30 cellular contexts compared by ENCODE assay signal in the genomic region with DNA sequence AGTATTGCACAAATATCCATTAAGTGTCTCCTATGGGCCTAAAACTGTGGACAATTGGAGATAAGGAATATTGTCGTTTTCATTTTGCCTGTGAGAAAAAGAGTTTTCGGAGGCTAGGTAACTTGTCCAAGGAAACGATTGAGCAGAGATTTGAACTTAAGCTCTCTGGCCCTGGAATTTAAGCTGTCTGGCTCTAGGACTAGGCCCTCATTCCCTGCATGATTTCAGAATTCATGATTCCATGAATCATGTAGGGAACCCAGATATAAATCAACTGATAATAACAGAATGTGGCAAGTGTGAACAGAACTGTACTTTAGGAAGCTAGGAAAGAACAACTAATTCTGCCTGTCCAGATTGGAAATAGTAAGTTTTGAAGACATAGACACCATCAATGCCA.
"Had no signal": no experiment of that assay in that cellular context is flagged by ENCODE, and none has a peak within 500 bp of the region (broad histone marks: within the 10 kb centered on the region; RNA-seq: fewer than 3 reads in every experiment).

No MANE protein-coding gene starts in this region.

- H3K27me3 ChIP-seq: adrenal gland, ascending aorta, body of pancreas, brain microvascular endothelial cell, breast epithelium had no signal

- H3K9me3 ChIP-seq: adrenal gland, ascending aorta, body of pancreas, breast epithelium had no signal

- H3K27ac ChIP-seq: adrenal gland, ascending aorta, body of pancreas, brain microvascular endothelial cell, breast epithelium, cardiac muscle cell had no signal

- H3K4me3 ChIP-seq: adrenal gland, ascending aorta, body of pancreas, breast epithelium, cardiac muscle cell had no signal

- H3K36me3 ChIP-seq: adrenal gland, ascending aorta, brain microvascular endothelial cell, breast epithelium, cardiac muscle cell had no signal

- H3K4me1 ChIP-seq: adrenal gland, ascending aorta, body of pancreas, breast epithelium had no signal

- DNase-seq: activated effector memory CD4-positive, alpha-beta T cell treated with anti-CD3 and anti-CD28 coated beads, Interleukin-2, amount 50 U/mL, for 16 hours; activated effector memory CD4-positive, alpha-beta T cell treated with Interleukin-2 at 50 U/mL for 16 hours; activated gamma-delta T cell; activated gamma-delta T cell treated with Interleukin-2 at 50 U/mL for 16 hours; activated naive CD4-positive, alpha-beta T cell; activated naive CD4-positive, alpha-beta T cell treated with anti-CD3 and anti-CD28 coated beads for 36 hours; activated naive CD4-positive, alpha-beta T cell treated with anti-CD3 and anti-CD28 coated beads, Interleukin-2, amount 10 ng/mL, durations not matched to agents 7 days and 5 days; activated naive CD4-positive, alpha-beta T cell treated with anti-CD3 and anti-CD28 coated beads, Interleukin-2, amount 50 U/mL, for 16 hours; activated naive CD4-positive, alpha-beta T cell treated with Interleukin-2 at 50 U/mL for 16 hours; activated naive CD8-positive, alpha-beta T cell treated with anti-CD3 and anti-CD28 coated beads for 36 hours; activated naive CD8-positive, alpha-beta T cell treated with anti-CD3 and anti-CD28 coated beads, Interleukin-2, amount 10 ng/mL, durations not matched to agents 7 days and 5 days; activated naive CD8-positive, alpha-beta T cell treated with anti-CD3 and anti-CD28 coated beads, Interleukin-2, amount 50 U/mL, for 24 hours; activated T-cell treated with anti-CD3 and anti-CD28 coated beads, Interleukin-2, amount 50 U/mL, for 1 hour; activated T-cell treated with anti-CD3 and anti-CD28 coated beads, Interleukin-2, amount 50 U/mL, for 24 hours; activated T-cell treated with anti-CD3 and anti-CD28 coated beads, Interleukin-2, amount 50 U/mL, for 4 hours; activated T-cell treated with anti-CD3 and anti-CD28 coated beads, Interleukin-2, amount 50 U/mL, for 48 hours; activated T-cell treated with anti-CD3 and anti-CD28 coated beads, Interleukin-2, amount 50 U/mL, for 72 hours; adrenal gland; amniotic stem cell; amygdala; anterior cingulate cortex; aorta; body of pancreas; brain microvascular endothelial cell; caudate nucleus; central memory CD4-positive, alpha-beta T cell; cerebellar nuclear complex had no signal
